Comparison of ENCODE assay signal across 8 cellular contexts in genomic region chr5:1792842-1793266, GRCh38. TPM values are rescaled to one million over a fixed set of nuclear protein-coding genes. Genes with fewer than 3 reads are reported as not detected.
DNase-seq lines count a peak whose midpoint lies in the region; ATAC-seq, FAIRE-seq and TF ChIP-seq lines count a peak whose summit lies in the region.

No MANE protein-coding gene starts in this region.

- peaks cover 0 to 33% of the 10 kb centered on the region in 2 experiments; a peak in 3 of 5 replicates for H3K27me3 ChIP-seq in HepG2 (ENCODE audit: control insufficient read depth in 1 of 2, insufficient read depth in 2 of 2, low read length in 2 of 2)

- intact Hi-C loops in HepG2 (cut with micrococcal nuclease; ENCODE audit: unreplicated experiment): no loop called here

- peaks cover 35% of the 10 kb centered on the region for H3K4me1 ChIP-seq in HepG2 (ENCODE audit: insufficient read depth, low read length)

- no peak for TF ChIP-seq POLR2A in HepG2 (IDR thresholded peaks at IDR 0.05; ENCODE audit: insufficient read depth in 1 of 2, low read depth in 2 of 2, low read length in 2 of 2)

- no peak for TF ChIP-seq RAD21 in HepG2 (CRISPR knock-in tag; IDR thresholded peaks at IDR 0.05)

- no peak for TF ChIP-seq EP300 in HepG2 (IDR thresholded peaks at IDR 0.05; ENCODE audit: low read depth in 2 of 2, low read length in 2 of 2)
- TF ChIP-seq EP300 in HepG2 (CRISPR knock-in tag; IDR thresholded peaks at IDR 0.05; ENCODE audit: borderline replicate concordance): no peak

- peaks cover 2% of the 10 kb centered on the region for H3K79me2 ChIP-seq in HepG2 (ENCODE audit: insufficient read depth, low read length)

- H3K27ac Mint-ChIP-seq in stimulated activated naive B cell treated with anti-CD40 and anti-IgM and Interleukin-4, amounts not matched to agents 10 μg/mL and 1 μg/mL and 100 μg/mL, for 72 hours: peak overlapping the region; percentile 96

- H3K36me3 ChIP-seq in HepG2 (replicated peaks in 1 of 2; ENCODE audit: control insufficient read depth in 1 of 2, insufficient read depth in 2 of 2, low read length in 2 of 2): peaks cover under 1 to 12% of the 10 kb centered on the region in 2 experiments; a peak in 3 of 5 replicates

- CTCF ChIA-PET in HepG2 (lab: Yijun Ruan, JAX; ENCODE audit: low intra/inter-chr PET ratio, low total read pairs): no interaction called here

- H3K36me3 Mint-ChIP-seq in stimulated activated naive B cell treated with anti-CD40 and anti-IgM and Interleukin-4, amounts not matched to agents 10 μg/mL and 1 μg/mL and 100 μg/mL, for 72 hours: peaks cover 30 to 48% of the 10 kb centered on the region in 2 donors

- no peak overlapping the region for H2AFZ ChIP-seq in HepG2 (ENCODE audit: low read length)

- POLR2A ChIA-PET in HepG2 (lab: Yijun Ruan, JAX): no interaction called here

- peaks cover 4 to 7% of the 10 kb centered on the region in 2 donors for H3K9me3 Mint-ChIP-seq in stimulated activated naive B cell treated with anti-CD40 and anti-IgM and Interleukin-4, amounts not matched to agents 10 μg/mL and 1 μg/mL and 100 μg/mL, for 72 hours

- no peak overlapping the region for H3K4me2 ChIP-seq in HepG2 (ENCODE audit: low read depth, low read length)

- H3K4me3 ChIP-seq in HepG2 (replicated peaks in 1 of 3; ENCODE audit: insufficient read depth in 1 of 3, low read depth in 2 of 3, low read length in 3 of 3): no peak overlapping the region

- peak overlapping the region; percentile 26 to 70 for H3K4me3 Mint-ChIP-seq in stimulated activated naive B cell treated with anti-CD40 and anti-IgM and Interleukin-4, amounts not matched to agents 10 μg/mL and 1 μg/mL and 100 μg/mL, for 72 hours

- no peak overlapping the region for H3K9ac ChIP-seq in HepG2 (ENCODE audit: insufficient read depth, low read depth, low read length)

- H3K9me3 ChIP-seq in HepG2 (ENCODE audit: low read length): no peaks in the 10 kb centered on the region

- no peaks in the 10 kb centered on the region for H4K20me1 ChIP-seq in HepG2 (ENCODE audit: insufficient read depth, low read length)

- no TSS peak for BruUV-seq in HepG2 (replicated peaks; lab: Mats Ljungman, UMichigan)

- peaks cover 2 to 9% of the 10 kb centered on the region in 2 donors for H3K27me3 Mint-ChIP-seq in stimulated activated naive B cell treated with anti-CD40 and anti-IgM and Interleukin-4, amounts not matched to agents 10 μg/mL and 1 μg/mL and 100 μg/mL, for 72 hours

- FAIRE-seq in RCC 7860 (lab: Jason Lieb, UNC) (peak; percentile 44), HepG2 (lab: Jason Lieb, UNC) (no peak)

- in situ Hi-C loops in HepG2 (cut with HindIII; ENCODE audit: extremely low pct_ligation_motif_present, low pct_unique_long_range_greater_than_20kb): no loop called here

- H3K27ac ChIP-seq in HepG2 (ENCODE audit: extremely low read length, insufficient read depth, low read length): no peak overlapping the region

- peaks cover 29 to 33% of the 10 kb centered on the region in 2 donors for H3K4me1 Mint-ChIP-seq in stimulated activated naive B cell treated with anti-CD40 and anti-IgM and Interleukin-4, amounts not matched to agents 10 μg/mL and 1 μg/mL and 100 μg/mL, for 72 hours

- DNase-seq in RCC 7860 (ENCODE audit: low spot score): peak; percentile 72
- DNase-seq in activated T-helper 1 cell treated with Interleukin-2 at 50 U/mL for 16 hours (ENCODE audit: low read depth): peak; percentile 62
- DNase-seq in HepG2 (ENCODE audit: low spot score): no peak
- DNase-seq in stimulated activated naive B cell treated with anti-CD40 and anti-IgM and Interleukin-4, amounts not matched to agents 10 μg/mL and 1 μg/mL and 100 μg/mL, for 72 hours: peak; percentile 77
- no peak for DNase-seq in middle frontal gyrus (ENCODE audit: extremely low spot score, low spot score)
- DNase-seq in omental fat pad (ENCODE audit: low spot score): no peak

- whole genome bisulfite sequencing in HepG2 (ENCODE audit: low lambda C conversion rate): 90% methylated on average over 8 of the region's 8 CpGs

- ATAC-seq in GM18870 (IDR thresholded peaks at IDR 0.05; ENCODE audit: unreplicated experiment) (peak; percentile 98), HG02973 (IDR thresholded peaks at IDR 0.05; ENCODE audit: unreplicated experiment) (peak; percentile 98), HepG2 (no peak), omental fat pad (ENCODE audit: low FRiP score) (no peak)
- ATAC-seq in stimulated activated naive B cell treated with anti-CD40 and anti-IgM and Interleukin-4, amounts not matched to agents 10 μg/mL and 1 μg/mL and 100 μg/mL, for 72 hours (replicated peaks): peak; percentile 98 to 99

- TF ChIP-seq CTCF in HepG2 (CRISPR knock-in tag; IDR thresholded peaks at IDR 0.05) (no peak), omental fat pad (IDR thresholded peaks at IDR 0.05) (no peak)

TF ChIP-seq in HepG2, 621 proteins besides CTCF, POLR2A, EP300 and RAD21 (continues in another document):
- TF ChIP-seq DPF2 (CRISPR knock-in tag; IDR thresholded peaks at IDR 0.05; ENCODE audit: borderline replicate concordance, low read depth) (no peak), ZNF329 (CRISPR knock-in tag; IDR thresholded peaks at IDR 0.05; ENCODE audit: low read depth) (no peak), NR3C1 (CRISPR knock-in tag; IDR thresholded peaks at IDR 0.05) (no peak), CREBL2 (CRISPR knock-in tag; IDR thresholded peaks at IDR 0.05; ENCODE audit: borderline replicate concordance) (no peak)

RNA-seq across cellular contexts. Expression of gene MRPL36, which starts 6.8 kb away (rescaled TPM):
- 113 and 135 TPM in 2 replicates for total RNA-seq in HepG2 (2016; rRNA removed; fragmentation: Illumina TruSeq; extraction: Trizol)
- total RNA-seq in HepG2 (2016; cell fraction: cytosol; rRNA removed; fragmentation: Illumina TruSeq; extraction: Trizol; ENCODE audit: low read depth): 108 and 113 TPM in 2 replicates
- total RNA-seq in HepG2 (2016; cell fraction: insoluble cytoplasmic fraction; rRNA removed; fragmentation: Illumina TruSeq; extraction: Trizol): 108 and 154 TPM in 2 replicates
- 76.0 and 81.1 TPM in 2 replicates for total RNA-seq in HepG2 (2016; cell fraction: membrane; rRNA removed; fragmentation: Illumina TruSeq; extraction: Trizol)
- 37.1 and 47.0 TPM in 2 replicates for total RNA-seq in HepG2 (2016; cell fraction: nucleus; rRNA removed; fragmentation: Illumina TruSeq; extraction: Trizol)
- polyA plus RNA-seq in HepG2 (2011; rRNA removed): 70.5 and 71.3 TPM in 2 replicates
- polyA plus RNA-seq in HepG2 (2011; cell fraction: cytosol; rRNA removed): 65.9 and 74.3 TPM in 2 replicates
- 25.2 and 29.0 TPM in 2 replicates for polyA plus RNA-seq in HepG2 (2011; cell fraction: nucleus; rRNA removed)
- 59.1 and 65.6 TPM in 2 replicates for polyA plus RNA-seq in HepG2 (2012)
- 88.2 and 98.8 TPM in 2 replicates for polyA plus RNA-seq in HepG2 (2016; cell fraction: cytosol; fragmentation: Illumina TruSeq; extraction: Trizol; ENCODE audit: low read depth)
- polyA plus RNA-seq in HepG2 (2016; cell fraction: insoluble cytoplasmic fraction; fragmentation: Illumina TruSeq; extraction: Trizol; ENCODE audit: low read depth): 150 and 160 TPM in 2 replicates
- polyA plus RNA-seq in HepG2 (2016; cell fraction: membrane; fragmentation: Illumina TruSeq; extraction: Trizol; ENCODE audit: low read depth): 60.1 and 66.8 TPM in 2 replicates
- polyA plus RNA-seq in HepG2 (2016; cell fraction: nucleus; fragmentation: Illumina TruSeq; extraction: Trizol; ENCODE audit: insufficient read depth, low read depth): 65.9 and 77.9 TPM in 2 replicates
- polyA minus RNA-seq in HepG2 (2011; rRNA and poly(A)+ RNA removed; ENCODE audit: low replicate concordance): 30.3 and 163 TPM in 2 replicates
- 21.5 and 22.2 TPM in 2 replicates for polyA minus RNA-seq in HepG2 (2011; cell fraction: cytosol; rRNA and poly(A)+ RNA removed)
- polyA minus RNA-seq in HepG2 (2011; cell fraction: nucleus; rRNA and poly(A)+ RNA removed): 21.4 and 25.5 TPM in 2 replicates
- 10 to 100 TPM; 16.1 to 57.5 (median 49.5) TPM for total RNA-seq in omental fat pad

RNA-seq across cellular contexts. Expression of gene NDUFS6, which starts 8.4 kb away (rescaled TPM):
- total RNA-seq in HepG2 (2016; rRNA removed; fragmentation: Illumina TruSeq; extraction: Trizol) (50.4 and 63.7 TPM in 2 replicates), omental fat pad (10 to 100 TPM; 34.3 to 81.2 (median 44.2) TPM)
- total RNA-seq in HepG2 (2016; cell fraction: cytosol; rRNA removed; fragmentation: Illumina TruSeq; extraction: Trizol; ENCODE audit: low read depth): 15.2 and 15.4 TPM in 2 replicates
- total RNA-seq in HepG2 (2016; cell fraction: insoluble cytoplasmic fraction; rRNA removed; fragmentation: Illumina TruSeq; extraction: Trizol): 53.0 and 63.5 TPM in 2 replicates
- 25.8 and 27.4 TPM in 2 replicates for total RNA-seq in HepG2 (2016; cell fraction: membrane; rRNA removed; fragmentation: Illumina TruSeq; extraction: Trizol)
- 17.5 and 20.2 TPM in 2 replicates for total RNA-seq in HepG2 (2016; cell fraction: nucleus; rRNA removed; fragmentation: Illumina TruSeq; extraction: Trizol)
- 22.2 and 23.7 TPM in 2 replicates for polyA plus RNA-seq in HepG2 (2011; rRNA removed)
- polyA plus RNA-seq in HepG2 (2011; cell fraction: cytosol; rRNA removed): 72.6 and 97.8 TPM in 2 replicates
- 21.7 and 33.4 TPM in 2 replicates for polyA plus RNA-seq in HepG2 (2011; cell fraction: nucleus; rRNA removed)
- 46.4 and 50.3 TPM in 2 replicates for polyA plus RNA-seq in HepG2 (2012)
- polyA plus RNA-seq in HepG2 (2016; cell fraction: cytosol; fragmentation: Illumina TruSeq; extraction: Trizol; ENCODE audit: low read depth): 27.6 and 35.6 TPM in 2 replicates
- polyA plus RNA-seq in HepG2 (2016; cell fraction: insoluble cytoplasmic fraction; fragmentation: Illumina TruSeq; extraction: Trizol; ENCODE audit: low read depth): 110 and 131 TPM in 2 replicates
- polyA plus RNA-seq in HepG2 (2016; cell fraction: membrane; fragmentation: Illumina TruSeq; extraction: Trizol; ENCODE audit: low read depth): 36.7 and 40.8 TPM in 2 replicates
- 54.4 and 56.6 TPM in 2 replicates for polyA plus RNA-seq in HepG2 (2016; cell fraction: nucleus; fragmentation: Illumina TruSeq; extraction: Trizol; ENCODE audit: insufficient read depth, low read depth)
- polyA minus RNA-seq in HepG2 (2011; rRNA and poly(A)+ RNA removed; ENCODE audit: low replicate concordance): 9.7 and 41.7 TPM in 2 replicates
- 11.4 and 22.6 TPM in 2 replicates for polyA minus RNA-seq in HepG2 (2011; cell fraction: cytosol; rRNA and poly(A)+ RNA removed)
- polyA minus RNA-seq in HepG2 (2011; cell fraction: nucleus; rRNA and poly(A)+ RNA removed): 8.5 and 11.5 TPM in 2 replicates

Comparison
In these comparisons a context has a peak if more than half of its experiments do, and no peak if none do; other contexts are left out.
1. ATAC-seq: peak in GM18870 (single experiment), HG02973 (single experiment) and stimulated activated naive B cell treated with anti-CD40 and anti-IgM and Interleukin-4, amounts not matched to agents 10 μg/mL and 1 μg/mL and 100 μg/mL, for 72 hours (2 of 2); none in HepG2 (single experiment) and omental fat pad (single experiment).
2. DNase-seq: peak in RCC 7860 (single experiment), activated T-helper 1 cell treated with Interleukin-2 at 50 U/mL for 16 hours (single experiment) and stimulated activated naive B cell treated with anti-CD40 and anti-IgM and Interleukin-4, amounts not matched to agents 10 μg/mL and 1 μg/mL and 100 μg/mL, for 72 hours (single experiment); none in HepG2 (single experiment), middle frontal gyrus (single experiment) and omental fat pad (single experiment).